ENCODE assay signal across 19 cellular contexts in the genomic region with DNA sequence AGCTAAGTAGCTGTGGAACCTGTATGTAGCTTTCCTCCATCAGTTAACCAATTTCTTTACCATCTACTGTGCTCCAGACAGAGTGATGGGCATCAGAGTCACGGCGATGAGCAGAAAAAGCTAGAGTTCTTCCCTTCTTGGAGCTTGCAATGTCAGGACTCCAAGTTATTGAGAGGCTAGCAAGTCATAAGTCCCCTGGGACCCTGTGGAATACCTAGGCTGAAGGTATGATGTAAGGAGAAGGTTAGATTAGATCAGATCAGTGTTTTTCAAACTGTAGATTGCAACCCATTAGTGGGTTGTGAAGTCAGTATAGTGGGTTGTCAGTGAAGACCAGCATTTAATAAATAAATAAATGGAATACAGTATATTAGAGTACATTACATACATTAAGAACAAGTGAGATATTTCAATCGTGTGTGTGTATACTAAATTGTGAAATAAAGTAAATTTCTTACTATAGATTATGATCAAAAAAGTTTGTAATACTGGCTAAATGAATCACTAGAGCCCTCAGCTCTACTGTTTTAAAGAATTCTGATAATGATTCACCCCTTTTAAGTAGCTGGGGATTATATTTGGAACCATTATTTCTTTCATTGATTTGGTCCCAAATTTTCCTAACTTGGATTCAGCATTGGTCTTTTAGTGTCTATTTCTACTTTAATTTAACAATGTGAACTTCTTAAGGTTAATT. TPM values are rescaled to one million over a fixed set of nuclear protein-coding genes. Genes with fewer than 3 reads are reported as not detected.
"Had no signal": no experiment of that assay in that cellular context is flagged by ENCODE, and none has a peak within 500 bp of the region (broad histone marks: within the 10 kb centered on the region; RNA-seq: fewer than 3 reads in every experiment).

No MANE protein-coding gene starts in this region.

- DNase-seq: activated B cell treated with CpG ODN at 0.5 μM for 24 hours; activated CD4-positive, alpha-beta T cell treated with anti-CD3 and anti-CD28 coated beads for 48 hours; activated CD8-positive, alpha-beta T cell treated with anti-CD3 and anti-CD28 coated beads for 36 hours; activated effector memory CD4-positive, alpha-beta T cell treated with Interleukin-2 at 50 U/mL for 16 hours; activated naive CD4-positive, alpha-beta T cell treated with anti-CD3 and anti-CD28 coated beads, Interleukin-2, amount 50 U/mL, for 16 hours; activated T-cell treated with anti-CD3 and anti-CD28 coated beads, Interleukin-2, amount 50 U/mL, for 4 hours; adrenal gland; colonic mucosa; heart left ventricle; left colon; ovary; stimulated activated CD4-positive, alpha-beta T cell treated with anti-CD3 and anti-CD28 coated beads, Interleukin-1b, Interleukin-23, amount 100 ng/mL, for 48 hours; stomach; T-helper 2 cell had no signal

- H3K27ac ChIP-seq: adrenal gland, colonic mucosa, heart left ventricle, neural progenitor cell, ovary, stomach, thoracic aorta had no signal

- ATAC-seq: activated CD8-positive, alpha-beta T cell treated with anti-CD3 and anti-CD28 coated beads for 36 hours; activated T-cell treated with anti-CD3 and anti-CD28 coated beads, Interleukin-2, amount 50 U/mL, for 4 hours; esophagus mucosa; heart left ventricle; left colon; sciatic nerve had no signal

- H2AFZ ChIP-seq: neural progenitor cell had no signal

- H3K36me3 ChIP-seq: adrenal gland, colonic mucosa, heart left ventricle, neural progenitor cell, ovary, stomach, thoracic aorta had no signal

- H3K4me2 ChIP-seq: neural progenitor cell had no signal

- H3K4me3 ChIP-seq: adrenal gland, colonic mucosa, heart left ventricle, lung, neural progenitor cell, ovary, stomach, thoracic aorta had no signal

- H3K27me3 ChIP-seq: colonic mucosa, neural progenitor cell, ovary, stomach had no signal

- H3K9ac ChIP-seq: neural progenitor cell had no signal

- H3K4me1 ChIP-seq: adrenal gland, colonic mucosa, heart left ventricle, stomach had no signal

- H3K9me3 ChIP-seq: adrenal gland, colonic mucosa, heart left ventricle, ovary, stomach, thoracic aorta had no signal

RNA-seq across cellular contexts. Expression of a gene that starts 52.3 kb away (rescaled TPM):
- total RNA-seq: activated B cell treated with CpG ODN at 0.5 μM for 24 hours; activated CD8-positive, alpha-beta T cell treated with anti-CD3 and anti-CD28 coated beads for 36 hours; activated T-cell treated with anti-CD3 and anti-CD28 coated beads, Interleukin-2, amount 50 U/mL, for 4 hours; adrenal gland; thoracic aorta had no signal
